ENCODE assay signal across 8 cellular contexts in the genomic region with DNA sequence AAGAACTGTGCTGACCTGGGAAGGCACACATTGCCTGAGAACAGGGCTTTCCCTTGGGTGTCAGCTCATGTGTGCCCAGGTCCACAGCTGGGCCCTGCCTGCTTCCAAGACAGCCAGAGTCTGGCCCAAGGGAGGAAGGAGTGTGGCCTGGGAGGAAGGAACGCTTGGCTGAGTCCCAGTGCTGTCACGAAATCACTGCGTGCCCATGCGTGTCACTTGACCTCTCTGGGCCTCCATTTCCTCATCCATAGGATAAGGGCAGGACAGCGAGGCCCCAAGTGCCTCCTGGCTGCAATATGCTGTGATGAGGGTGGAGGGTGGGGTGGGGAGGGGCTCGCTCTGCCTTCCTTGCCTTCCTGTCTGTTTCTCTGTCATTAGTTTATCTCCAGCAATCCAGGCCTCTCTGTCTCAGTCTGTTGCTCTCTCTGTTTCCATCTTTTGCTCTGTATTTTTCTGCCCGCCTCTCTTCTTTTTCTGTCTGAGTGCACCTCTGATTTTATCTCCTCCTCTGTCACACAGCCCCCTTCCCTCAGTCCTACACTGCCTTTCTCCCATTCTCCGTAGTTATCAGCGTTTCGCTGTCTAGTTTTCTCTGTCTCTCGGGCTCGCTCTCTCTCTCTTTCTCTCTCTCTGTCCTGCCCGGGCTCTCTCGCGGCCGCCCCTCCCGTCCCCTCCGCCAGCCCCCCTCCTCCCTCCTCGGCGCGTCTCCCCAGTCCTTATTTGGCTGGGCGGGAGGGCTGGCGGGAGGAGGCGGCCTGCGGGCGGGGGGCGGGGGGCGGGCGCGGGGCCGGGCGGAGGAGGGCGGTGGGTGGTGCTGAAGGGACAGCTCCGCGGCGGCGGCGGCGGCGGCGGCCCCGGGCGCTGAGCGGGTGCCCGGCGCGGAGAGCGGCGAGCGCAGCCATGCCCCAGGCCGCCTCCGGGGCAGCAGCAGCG. TPM values are rescaled to one million over a fixed set of nuclear protein-coding genes. Genes with fewer than 3 reads are reported as not detected.
DNase-seq lines count a peak whose midpoint lies in the region; ATAC-seq and TF ChIP-seq lines count a peak whose summit lies in the region.

A gene (plus strand): TSS at position 842 of the 933 bp plus-strand sequence. CDS start 154 bp downstream, outside the sequence.

- H3K4me1 Mint-ChIP-seq in activated T-cell treated with anti-CD3 and anti-CD28 coated beads, Interleukin-2, amount 50 U/mL, for 4 hours (ENCODE audit: low read depth): peaks cover 4% of the 10 kb centered on the region
- peaks cover 22% of the 10 kb centered on the region for H3K4me1 Mint-ChIP-seq in nephron

- H3K27me3 Mint-ChIP-seq in activated T-cell treated with anti-CD3 and anti-CD28 coated beads, Interleukin-2, amount 50 U/mL, for 4 hours (ENCODE audit: low read depth): peaks cover 74% of the 10 kb centered on the region
- H3K27me3 Mint-ChIP-seq in nephron (ENCODE audit: low read depth): peaks cover 84% of the 10 kb centered on the region

- H3K36me3 Mint-ChIP-seq in activated T-cell treated with anti-CD3 and anti-CD28 coated beads, Interleukin-2, amount 50 U/mL, for 4 hours (ENCODE audit: insufficient read depth): no peaks in the 10 kb centered on the region
- H3K36me3 Mint-ChIP-seq in nephron (ENCODE audit: low read depth): no peaks in the 10 kb centered on the region

- peak; percentile 71 for DNase-seq in EH (ENCODE audit: low read depth)
- DNase-seq in NCI-H226: peak; percentile 20
- no peak for DNase-seq in activated T-cell treated with anti-CD3 and anti-CD28 coated beads, Interleukin-2, amount 50 U/mL, for 4 hours
- peak; percentile 14 for DNase-seq in fibroblast of gingiva (ENCODE audit: low read depth)
- peak; percentile 48 for DNase-seq in testis

- no peaks in the 10 kb centered on the region for H3K9me3 Mint-ChIP-seq in activated T-cell treated with anti-CD3 and anti-CD28 coated beads, Interleukin-2, amount 50 U/mL, for 4 hours
- H3K9me3 Mint-ChIP-seq in nephron: no peaks in the 10 kb centered on the region

- WGBS in testis, 2 donors: 5 to 7% methylated on average over 21 to 51 of the region's 53 CpGs

- intact Hi-C loops in testis (cut with DNase I; ENCODE audit: low total_unique reads): no loop called here

- TF ChIP-seq CTCF in nephron (IDR thresholded peaks at IDR 0.05; ENCODE audit: unreplicated experiment in 3 of 3) (no peak), testis (IDR thresholded peaks at IDR 0.05) (no peak)

- peak; percentile 91 to 92 for ATAC-seq in activated T-cell treated with anti-CD3 and anti-CD28 coated beads, Interleukin-2, amount 50 U/mL, for 4 hours
- no peak for ATAC-seq in HG03135 (IDR thresholded peaks at IDR 0.05; ENCODE audit: unreplicated experiment)
- no peak for ATAC-seq in GM21390 (IDR thresholded peaks at IDR 0.05; ENCODE audit: unreplicated experiment)

- peaks cover 12% of the 10 kb centered on the region for H3K4me1 ChIP-seq in testis

- H3K4me3 ChIP-seq in testis: peak within 1 kb of the TSS; percentile 31 to 58

- no peaks in the 10 kb centered on the region for H3K9me3 ChIP-seq in testis

- no peak within 1 kb of the TSS for H3K27ac ChIP-seq in testis

- H3K36me3 ChIP-seq in testis (ENCODE audit: low read depth, missing control alignments): no peaks in the 10 kb centered on the region

- H3K27me3 ChIP-seq in testis: no peaks in the 10 kb centered on the region

- H3K4me3 Mint-ChIP-seq in activated T-cell treated with anti-CD3 and anti-CD28 coated beads, Interleukin-2, amount 50 U/mL, for 4 hours: no peak within 1 kb of the TSS
- H3K4me3 Mint-ChIP-seq in nephron: peak within 1 kb of the TSS; percentile 68 to 75 (median 75)

- TF ChIP-seq POLR2A in testis (IDR thresholded peaks at IDR 0.05): no peak

- H3K27ac Mint-ChIP-seq in nephron: peak within 1 kb of the TSS; percentile 33 to 79 (median 33)

RNA-seq across cellular contexts. Expression of the gene that starts here (rescaled TPM):
- under 1 TPM; 0.08 to 0.16 (median 0.08) TPM for total RNA-seq in activated T-cell treated with anti-CD3 and anti-CD28 coated beads, Interleukin-2, amount 50 U/mL, for 4 hours
- total RNA-seq in testis: 1 to 10 TPM; 1.0 to 2.5 TPM
- polyA plus RNA-seq in testis (ENCODE audit: insufficient read depth, low read depth, low replicate concordance): 1.5 TPM

Comparison
In these comparisons a context has a peak if more than half of its experiments do, and no peak if none do; other contexts are left out.
1. Peak in ATAC-seq in activated T-cell treated with anti-CD3 and anti-CD28 coated beads, Interleukin-2, amount 50 U/mL, for 4 hours; RNA of the gene not detected or under 1 TPM.